In the genomic region with DNA sequence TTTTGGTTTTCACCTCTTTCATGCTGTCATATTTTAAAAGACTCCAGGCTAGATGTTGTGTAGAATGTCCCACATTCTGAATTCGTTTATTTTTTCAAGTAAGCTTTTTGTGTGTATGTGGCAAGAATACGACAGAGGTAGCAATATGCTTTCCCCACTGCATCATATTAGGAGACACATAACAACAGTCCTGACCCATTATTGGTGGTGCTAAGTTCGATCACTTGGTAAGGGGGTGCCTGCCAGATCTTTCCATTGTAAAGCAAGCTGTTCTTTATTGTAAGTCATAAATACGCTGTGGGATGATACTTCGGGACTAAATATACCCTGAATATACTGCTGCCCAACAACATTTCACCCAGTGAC, we compare ENCODE assay signal across 8 cellular contexts. TPM values are rescaled to one million over a fixed set of nuclear protein-coding genes. Genes with fewer than 3 reads are reported as not detected.
A peak's percentile ranks its signal among the peaks of the same experiment; 100 is the strongest.
DNase-seq lines count a peak whose midpoint lies in the region; ATAC-seq and TF ChIP-seq lines count a peak whose summit lies in the region.

No MANE protein-coding gene starts in this region.

- intact Hi-C loops in activated naive CD4-positive, alpha-beta T cell treated with anti-CD3 and anti-CD28 coated beads for 36 hours (cut with micrococcal nuclease) = loop anchor here (1.0 to 10.0 kb wide), 6 partner anchors 8 to 1776 kb away; a partner anchor contains a TSS
- intact Hi-C loops in activated B cell treated with CpG ODN at 0.5 μM for 24 hours (cut with micrococcal nuclease) = loop anchor here (1.0 to 5.0 kb wide), 8 partner anchors 8 to 229 kb away; no protein-coding TSS in a partner anchor

- peaks cover 32% of the 10 kb centered on the region for H4K20me1 ChIP-seq in smooth muscle cell (ENCODE audit: low read depth)

- TF ChIP-seq CTCF in activated B cell treated with CpG ODN at 0.5 μM for 24 hours (IDR thresholded peaks at IDR 0.05) (no peak), right atrium auricular region (IDR thresholded peaks at IDR 0.05) (no peak), smooth muscle cell (IDR thresholded peaks at IDR 0.05; ENCODE audit: borderline replicate concordance, insufficient read depth, poor library complexity, severe bottlenecking) (no peak)

- H3K27ac ChIP-seq in right atrium auricular region (peak overlapping the region; percentile 95 to 97), smooth muscle cell (ENCODE audit: low read depth) (peak overlapping the region; percentile 74)

- POLR2A ChIA-PET in activated B cell treated with CpG ODN at 0.5 μM for 24 hours (lab: Charles Lee) = interaction anchor here (0.5 to 7.4 kb wide), 20 partner anchors 13 to 237 kb away, joined by 3 to 295 read pairs (median 18); no protein-coding TSS in a partner anchor

- peak overlapping the region; percentile 92 for H3K4me2 ChIP-seq in smooth muscle cell

- peaks cover 38% of the 10 kb centered on the region for H3K79me2 ChIP-seq in smooth muscle cell (ENCODE audit: low read depth)

- ATAC-seq in activated B cell treated with CpG ODN at 0.5 μM for 24 hours (ENCODE audit: low read depth) (peak; percentile 1), HG02852 (IDR thresholded peaks at IDR 0.05; ENCODE audit: unreplicated experiment) (no peak)

- peaks cover 47% of the 10 kb centered on the region for H3K4me1 Mint-ChIP-seq in activated naive CD4-positive, alpha-beta T cell treated with anti-CD3 and anti-CD28 coated beads for 36 hours (ENCODE audit: low read depth)
- H3K4me1 Mint-ChIP-seq in activated B cell treated with CpG ODN at 0.5 μM for 24 hours = peaks cover 53% of the 10 kb centered on the region

- peak overlapping the region; percentile 95 for H3K27ac Mint-ChIP-seq in activated naive CD4-positive, alpha-beta T cell treated with anti-CD3 and anti-CD28 coated beads for 36 hours
- H3K27ac Mint-ChIP-seq in activated B cell treated with CpG ODN at 0.5 μM for 24 hours = peak overlapping the region; percentile 98

- H3K4me3 Mint-ChIP-seq in activated naive CD4-positive, alpha-beta T cell treated with anti-CD3 and anti-CD28 coated beads for 36 hours = peak overlapping the region; percentile 97
- peak overlapping the region; percentile 100 for H3K4me3 Mint-ChIP-seq in activated B cell treated with CpG ODN at 0.5 μM for 24 hours

- no peaks in the 10 kb centered on the region for H3K36me3 ChIP-seq in right atrium auricular region
- no peaks in the 10 kb centered on the region for H3K36me3 ChIP-seq in smooth muscle cell (ENCODE audit: low read depth)

- H3K27me3 ChIP-seq in right atrium auricular region (no peaks in the 10 kb centered on the region), smooth muscle cell (ENCODE audit: low read depth) (no peaks in the 10 kb centered on the region)

- H3K9me3 ChIP-seq in right atrium auricular region = peaks cover 0 to 2% of the 10 kb centered on the region in 2 donors
- no peaks in the 10 kb centered on the region for H3K9me3 ChIP-seq in smooth muscle cell (replicated peaks; ENCODE audit: low read depth)

- CTCF ChIA-PET in activated naive CD4-positive, alpha-beta T cell treated with anti-CD3 and anti-CD28 coated beads for 36 hours (lab: Charles Lee) = interaction anchor here (0.8 to 2.2 kb wide), 4 partner anchors 8 to 228 kb away, joined by 3 to 6 read pairs (median 4); no protein-coding TSS in a partner anchor
- CTCF ChIA-PET in activated B cell treated with CpG ODN at 0.5 μM for 24 hours (lab: Charles Lee) = interaction anchor here (0.9 to 2.7 kb wide), 10 partner anchors 12 to 120 kb away, joined by 3 to 11 read pairs (median 4); no protein-coding TSS in a partner anchor

- peaks cover under 1% of the 10 kb centered on the region for H3K9me3 Mint-ChIP-seq in activated naive CD4-positive, alpha-beta T cell treated with anti-CD3 and anti-CD28 coated beads for 36 hours
- no peaks in the 10 kb centered on the region for H3K9me3 Mint-ChIP-seq in activated B cell treated with CpG ODN at 0.5 μM for 24 hours

- H3K9ac ChIP-seq in smooth muscle cell (ENCODE audit: low read depth) = peak overlapping the region; percentile 92

- DNase-seq in activated naive CD4-positive, alpha-beta T cell treated with anti-CD3 and anti-CD28 coated beads for 36 hours = no peak
- no peak for DNase-seq in activated naive CD4-positive, alpha-beta T cell treated with Interleukin-2 at 50 U/mL for 16 hours
- DNase-seq in activated B cell treated with CpG ODN at 0.5 μM for 24 hours (no peak), right atrium auricular region (ENCODE audit: low spot score) (no peak), smooth muscle cell (lab: John Stamatoyannopoulos, UW; ENCODE audit: unreplicated experiment) (no peak), dermis blood vessel endothelial cell (no peak)
- DNase-seq in central memory CD4-positive, alpha-beta T cell = no peak

- H3F3A ChIP-seq in smooth muscle cell (ENCODE audit: low read depth) = peaks cover 3% of the 10 kb centered on the region

- H3K4me3 ChIP-seq in right atrium auricular region (peak overlapping the region; percentile 98), smooth muscle cell (peak overlapping the region; percentile 85)

- H3K27me3 Mint-ChIP-seq in activated naive CD4-positive, alpha-beta T cell treated with anti-CD3 and anti-CD28 coated beads for 36 hours (ENCODE audit: low read depth) = no peaks in the 10 kb centered on the region
- H3K27me3 Mint-ChIP-seq in activated B cell treated with CpG ODN at 0.5 μM for 24 hours = no peaks in the 10 kb centered on the region

- WGBS in smooth muscle cell (ENCODE audit: low lambda C conversion rate) = 56% methylated on average over 5 of the region's 5 CpGs

- H2AFZ ChIP-seq in smooth muscle cell (ENCODE audit: low read depth) = peak overlapping the region; percentile 90

- H3K4me1 ChIP-seq in right atrium auricular region (peaks cover 0 to 24% of the 10 kb centered on the region in 2 donors), smooth muscle cell (ENCODE audit: low read depth) (peaks cover 21% of the 10 kb centered on the region)

- peaks cover 4% of the 10 kb centered on the region for H3K36me3 Mint-ChIP-seq in activated naive CD4-positive, alpha-beta T cell treated with anti-CD3 and anti-CD28 coated beads for 36 hours (ENCODE audit: low read depth)
- peaks cover 24% of the 10 kb centered on the region for H3K36me3 Mint-ChIP-seq in activated B cell treated with CpG ODN at 0.5 μM for 24 hours (ENCODE audit: low read depth)

RNA-seq across cellular contexts. Expression of a gene that starts 0.6 kb away (rescaled TPM):
- 10 to 100 TPM; 48.3 to 53.2 TPM for total RNA-seq in activated naive CD4-positive, alpha-beta T cell treated with anti-CD3 and anti-CD28 coated beads for 36 hours
- 186 and 187 TPM in 2 replicates for total RNA-seq in activated B cell treated with CpG ODN at 0.5 μM for 24 hours
- total RNA-seq in right atrium auricular region = 10 to 100 TPM; 24.1 to 27.4 TPM
- total RNA-seq in smooth muscle cell = 25.9 and 28.4 TPM in 2 replicates
- polyA plus RNA-seq in smooth muscle cell = 6.0 and 12.3 TPM in 2 replicates
- total RNA-seq in dermis blood vessel endothelial cell = 35.1 and 47.9 TPM in 2 replicates
